In the genomic region with DNA sequence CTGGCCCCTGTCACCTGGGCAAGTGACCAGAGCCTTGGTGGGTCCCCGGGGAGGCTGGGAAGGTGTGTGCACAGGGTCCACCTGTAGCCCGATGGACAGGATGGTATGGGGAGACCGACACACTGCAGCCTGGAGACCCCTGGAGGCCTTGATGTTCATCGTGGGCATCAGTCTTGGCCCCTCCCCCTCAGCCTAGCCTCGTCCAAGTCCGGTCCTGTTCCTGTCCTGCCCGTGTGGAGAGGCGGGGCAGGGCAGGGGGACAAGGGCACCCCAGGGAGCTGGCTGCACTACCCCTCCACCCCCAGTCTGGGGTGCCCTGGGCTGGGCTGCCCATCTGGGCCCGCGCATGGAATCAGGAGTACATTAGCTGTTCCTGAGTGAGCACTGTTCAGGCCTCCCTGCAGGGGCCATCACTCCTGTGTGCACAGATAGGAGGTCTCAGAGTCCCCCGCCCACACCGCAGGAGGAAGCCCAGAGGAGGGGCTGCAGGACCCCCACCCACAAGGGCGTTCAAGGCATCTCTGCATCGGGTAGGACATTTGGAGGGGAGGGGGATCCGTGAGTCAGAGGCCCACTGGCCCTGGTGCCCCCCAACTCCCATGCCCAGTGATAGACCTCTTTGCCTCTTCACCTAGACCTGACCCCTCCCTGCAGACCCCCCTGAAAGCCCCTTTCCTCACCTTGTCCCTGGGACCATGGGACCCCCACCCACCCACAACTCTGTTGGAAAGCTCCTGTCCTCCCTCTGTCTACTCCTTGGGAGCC, we compare ENCODE assay signal across 17 cellular contexts.
DNase-seq lines count a peak whose midpoint lies in the region; ATAC-seq and TF ChIP-seq lines count a peak whose summit lies in the region.
"Had no signal": no experiment of that assay in that cellular context is flagged by ENCODE, and none has a peak within 500 bp of the region (broad histone marks: within the 10 kb centered on the region; RNA-seq: fewer than 3 reads in every experiment).

No MANE protein-coding gene starts in this region.

- H3K27ac Mint-ChIP-seq in natural killer cell: no peak overlapping the region
- no peak overlapping the region for H3K27ac Mint-ChIP-seq in natural killer cell treated with Interleukin-12 subunit alpha and Interleukin-12 subunit beta and Interleukin-15 and Interleukin-18, amount 100 ng/mL, for 72 hours
- H3K27ac Mint-ChIP-seq: naive B cell had no signal

- no peaks in the 10 kb centered on the region for H3K36me3 Mint-ChIP-seq in natural killer cell
- H3K36me3 Mint-ChIP-seq in natural killer cell treated with Interleukin-12 subunit alpha and Interleukin-12 subunit beta and Interleukin-15 and Interleukin-18, amount 100 ng/mL, for 72 hours: no peaks in the 10 kb centered on the region
- H3K36me3 Mint-ChIP-seq: naive B cell had no signal

- H3K4me1 Mint-ChIP-seq in natural killer cell: peaks cover 7 to 13% of the 10 kb centered on the region in 2 donors
- H3K4me1 Mint-ChIP-seq in natural killer cell treated with Interleukin-12 subunit alpha and Interleukin-12 subunit beta and Interleukin-15 and Interleukin-18, amount 100 ng/mL, for 72 hours (ENCODE audit: low read depth in 2 of 2): peaks cover 5 to 8% of the 10 kb centered on the region in 2 donors

- intact Hi-C loops in natural killer cell (cut with micrococcal nuclease): no loop called here
- intact Hi-C loops in upper lobe of right lung (cut with DNase I): no loop called here

- peaks cover 20% of the 10 kb centered on the region for H3K4me1 ChIP-seq in upper lobe of right lung
- H3K4me1 ChIP-seq: HAP-1 had no signal

- DNase-seq in natural killer cell (peak; percentile 14), RPMI8226 (peak; percentile 1), iPS-NIHi11 (ENCODE audit: low spot score) (peak; percentile 16), upper lobe of right lung (peak; percentile 49)
- no peak for DNase-seq in natural killer cell treated with Interleukin-12 subunit alpha and Interleukin-12 subunit beta and Interleukin-15 and Interleukin-18, amount 100 ng/mL, for 72 hours (ENCODE audit: low spot score)
- DNase-seq: amniotic stem cell, C1 segment of cervical spinal cord, cerebellar nuclear complex, foreskin keratinocyte, naive B cell, NCI-H2081, NCI-H526 treated with DMSO at 0.1 percent for 48 hours, OCI-M1 had no signal

- H3K4me3 ChIP-seq in upper lobe of right lung: no peak overlapping the region
- H3K4me3 ChIP-seq: HAP-1, lung had no signal

- H3K27ac ChIP-seq in upper lobe of right lung: no peak overlapping the region
- H3K27ac ChIP-seq: foreskin keratinocyte had no signal

- peaks cover 6 to 14% of the 10 kb centered on the region in 2 donors for H3K27me3 Mint-ChIP-seq in natural killer cell (ENCODE audit: low read depth in 2 of 2)
- H3K27me3 Mint-ChIP-seq in natural killer cell treated with Interleukin-12 subunit alpha and Interleukin-12 subunit beta and Interleukin-15 and Interleukin-18, amount 100 ng/mL, for 72 hours: peaks cover 0 to 7% of the 10 kb centered on the region in 2 donors

- TF ChIP-seq CTCF in natural killer cell (IDR thresholded peaks at IDR 0.05) (no peak), upper lobe of right lung (IDR thresholded peaks at IDR 0.05) (no peak)

- no peaks in the 10 kb centered on the region for H3K9me3 ChIP-seq in upper lobe of right lung
- H3K9me3 ChIP-seq: HAP-1 had no signal

- H3K36me3 ChIP-seq in upper lobe of right lung: no peaks in the 10 kb centered on the region
- H3K36me3 ChIP-seq: HAP-1 had no signal

- ATAC-seq in natural killer cell: no peak
- no peak for ATAC-seq in natural killer cell treated with Interleukin-12 subunit alpha and Interleukin-12 subunit beta and Interleukin-15 and Interleukin-18, amount 100 ng/mL, for 72 hours
- ATAC-seq in upper lobe of right lung: no peak
- ATAC-seq in HG03457 (IDR thresholded peaks at IDR 0.05; ENCODE audit: unreplicated experiment): no peak
- ATAC-seq in HG02973 (IDR thresholded peaks at IDR 0.05; ENCODE audit: unreplicated experiment): no peak

- no peaks in the 10 kb centered on the region for H3K9me3 Mint-ChIP-seq in natural killer cell
- H3K9me3 Mint-ChIP-seq in natural killer cell treated with Interleukin-12 subunit alpha and Interleukin-12 subunit beta and Interleukin-15 and Interleukin-18, amount 100 ng/mL, for 72 hours: no peaks in the 10 kb centered on the region
- H3K9me3 Mint-ChIP-seq: naive B cell had no signal

- H3K4me3 Mint-ChIP-seq in natural killer cell: peak overlapping the region; percentile 21
- no peak overlapping the region for H3K4me3 Mint-ChIP-seq in natural killer cell treated with Interleukin-12 subunit alpha and Interleukin-12 subunit beta and Interleukin-15 and Interleukin-18, amount 100 ng/mL, for 72 hours

- no peaks in the 10 kb centered on the region for H3K27me3 ChIP-seq in upper lobe of right lung
- H3K27me3 ChIP-seq: foreskin keratinocyte had no signal
